Comparison of ENCODE assay signal across 20 cellular contexts in genomic region chr19:35381318-35381717, GRCh38. TPM values are rescaled to one million over a fixed set of nuclear protein-coding genes. Genes with fewer than 3 reads are reported as not detected.
DNase-seq lines count a peak whose midpoint lies in the region; ATAC-seq and TF ChIP-seq lines count a peak whose summit lies in the region.
"Had no signal": no experiment of that assay in that cellular context is flagged by ENCODE, and none has a peak within 500 bp of the region (broad histone marks: within the 10 kb centered on the region; RNA-seq: fewer than 3 reads in every experiment).

No MANE protein-coding gene starts in this region.

- H3K79me2 ChIP-seq in hepatocyte: no peaks in the 10 kb centered on the region

- intact Hi-C loops in right cardiac atrium (cut with DNase I): no loop called here

- no peaks in the 10 kb centered on the region for H3K9me2 ChIP-seq in hepatocyte (replicated peaks; ENCODE audit: insufficient read depth)

- H4K20me1 ChIP-seq in hepatocyte (ENCODE audit: insufficient read depth, poor library complexity, severe bottlenecking): no peaks in the 10 kb centered on the region

- no peak overlapping the region for H3K9ac ChIP-seq in skeletal muscle tissue (ENCODE audit: low read depth in 1 of 3, low read length in 3 of 3)

- DNase-seq in cardiac muscle cell (ENCODE audit: low read depth in 1 of 2, low spot score in 1 of 2): no peak
- no peak for DNase-seq in right cardiac atrium
- no peak for DNase-seq in T-helper 17 cell
- no peak for DNase-seq in hepatocyte (ENCODE audit: low spot score)
- DNase-seq in COLO829 (ENCODE audit: low spot score): no peak
- no peak for DNase-seq in effector memory CD8-positive, alpha-beta T cell
- DNase-seq in NCI-H1048 (lab: John Stamatoyannopoulos, UW): no peak
- DNase-seq: AML-193; CD4-positive, alpha-beta T cell; HCEC 1CT; HFFc6; IMR-90 had no signal

- no peak overlapping the region for H3K4me3 Mint-ChIP-seq in T-helper 17 cell
- H3K4me3 Mint-ChIP-seq in effector memory CD8-positive, alpha-beta T cell: no peak overlapping the region
- H3K4me3 Mint-ChIP-seq: CD4-positive, alpha-beta T cell; GM23338; HFFc6 had no signal

- TF ChIP-seq CTCF in cardiac muscle cell (IDR thresholded peaks at IDR 0.05; ENCODE audit: low read depth, low read length) (no peak), hepatocyte (IDR thresholded peaks at IDR 0.05; ENCODE audit: poor library complexity) (no peak)

- no peaks in the 10 kb centered on the region for H3K27me3 ChIP-seq in cardiac muscle cell
- no peaks in the 10 kb centered on the region for H3K27me3 ChIP-seq in right cardiac atrium (ENCODE audit: control insufficient read depth, insufficient read depth)
- H3K27me3 ChIP-seq in hepatocyte: no peaks in the 10 kb centered on the region
- H3K27me3 ChIP-seq in skeletal muscle tissue (ENCODE audit: control insufficient read depth in 3 of 3, insufficient read depth in 3 of 3, low read length in 3 of 3): peaks cover 0 to 5% (median 5%) of the 10 kb centered on the region in 3 donors

- 59% methylated on average over 3 of the region's 3 CpGs for WGBS in right cardiac atrium
- WGBS in hepatocyte (ENCODE audit: low lambda C conversion rate, missing lambda C conversion rate): 67% methylated on average over 3 of the region's 3 CpGs

- H3K4me2 ChIP-seq in hepatocyte: no peak overlapping the region
- H3K4me2 ChIP-seq: A549, GM23338 had no signal

- H3K9me3 ChIP-seq in cardiac muscle cell (ENCODE audit: low read depth): no peaks in the 10 kb centered on the region
- no peaks in the 10 kb centered on the region for H3K9me3 ChIP-seq in right cardiac atrium (ENCODE audit: control insufficient read depth, low read length)
- no peaks in the 10 kb centered on the region for H3K9me3 ChIP-seq in T-helper 17 cell (ENCODE audit: control insufficient read depth, low read length, poor library complexity, severe bottlenecking)
- peaks cover 4% of the 10 kb centered on the region for H3K9me3 ChIP-seq in hepatocyte (ENCODE audit: low read depth)
- H3K9me3 ChIP-seq in skeletal muscle tissue (ENCODE audit: control insufficient read depth in 3 of 3, low read length in 3 of 3): no peaks in the 10 kb centered on the region

- H3K36me3 ChIP-seq in cardiac muscle cell (no peaks in the 10 kb centered on the region), hepatocyte (replicated peaks; ENCODE audit: insufficient read depth, low read depth) (no peaks in the 10 kb centered on the region), skeletal muscle tissue (ENCODE audit: control insufficient read depth in 3 of 3, insufficient read depth in 3 of 3, low read length in 3 of 3) (no peaks in the 10 kb centered on the region)

- H3K4me3 ChIP-seq in cardiac muscle cell: no peak overlapping the region
- H3K4me3 ChIP-seq in right cardiac atrium (ENCODE audit: low read length): no peak overlapping the region
- H3K4me3 ChIP-seq in hepatocyte: no peak overlapping the region
- no peak overlapping the region for H3K4me3 ChIP-seq in skeletal muscle tissue (ENCODE audit: low read length in 3 of 3)
- H3K4me3 ChIP-seq: A549, GM23338 had no signal

- H3K4me1 Mint-ChIP-seq in T-helper 17 cell: peaks cover 8% of the 10 kb centered on the region
- H3K4me1 Mint-ChIP-seq in effector memory CD8-positive, alpha-beta T cell (ENCODE audit: low read depth in 2 of 2): peaks cover 0 to 2% of the 10 kb centered on the region in 2 donors

- peaks cover 15% of the 10 kb centered on the region for H3K27me3 Mint-ChIP-seq in T-helper 17 cell
- H3K27me3 Mint-ChIP-seq in effector memory CD8-positive, alpha-beta T cell: peaks cover 4 to 39% of the 10 kb centered on the region in 2 donors

- ATAC-seq in right cardiac atrium (no peak), T-helper 17 cell (no peak)
- ATAC-seq in effector memory CD8-positive, alpha-beta T cell (replicated peaks): no peak
- ATAC-seq: GM23338 had no signal

- peak overlapping the region; percentile 32 for H3K27ac Mint-ChIP-seq in T-helper 17 cell
- no peak overlapping the region for H3K27ac Mint-ChIP-seq in effector memory CD8-positive, alpha-beta T cell
- H3K27ac Mint-ChIP-seq: CD4-positive, alpha-beta T cell; GM23338; HFFc6 had no signal

- H2AFZ ChIP-seq in hepatocyte: no peak overlapping the region
- H2AFZ ChIP-seq: GM23338 had no signal

- H3K4me1 ChIP-seq in cardiac muscle cell (ENCODE audit: low read depth): peaks cover 25% of the 10 kb centered on the region
- H3K4me1 ChIP-seq in right cardiac atrium (ENCODE audit: control insufficient read depth, insufficient read depth, low read length): peaks cover 2% of the 10 kb centered on the region
- peaks cover 14% of the 10 kb centered on the region for H3K4me1 ChIP-seq in hepatocyte (ENCODE audit: insufficient read depth)
- peaks cover 0 to 3% (median 0%) of the 10 kb centered on the region in 3 donors for H3K4me1 ChIP-seq in skeletal muscle tissue (ENCODE audit: control insufficient read depth in 3 of 3, insufficient read depth in 3 of 3, low read length in 3 of 3)
- H3K4me1 ChIP-seq: A549 had no signal

- H3K27ac ChIP-seq in cardiac muscle cell (peak overlapping the region; percentile 87), right cardiac atrium (ENCODE audit: low read length) (no peak overlapping the region), hepatocyte (peak overlapping the region; percentile 50), skeletal muscle tissue (ENCODE audit: low read depth, low read length) (peak overlapping the region; percentile 36)
- H3K27ac ChIP-seq: 22Rv1, A549, C4-2B, HL-60 had no signal

- H3K9me3 Mint-ChIP-seq in effector memory CD8-positive, alpha-beta T cell: peaks cover 0 to under 1% of the 10 kb centered on the region in 2 donors

- H3K36me3 Mint-ChIP-seq in T-helper 17 cell (ENCODE audit: low read depth): no peaks in the 10 kb centered on the region
- no peaks in the 10 kb centered on the region for H3K36me3 Mint-ChIP-seq in effector memory CD8-positive, alpha-beta T cell (ENCODE audit: insufficient read depth)

RNA-seq across cellular contexts. Expression of gene GPR42, which starts 10.4 kb away (rescaled TPM):
- total RNA-seq in cardiac muscle cell (0.33 and 0.42 TPM in 2 replicates), right cardiac atrium (not detected), T-helper 17 cell (under 1 TPM in 1 of 2 donors, not detected in 1; 0.20 TPM), hepatocyte (not detected in 2 replicates), skeletal muscle tissue (not detected)
- polyA plus RNA-seq in cardiac muscle cell (0.32 TPM in 1 of 2 replicates, not detected in the other), right cardiac atrium (not detected), hepatocyte (0.17 TPM in 1 of 2 replicates, not detected in the other)
- total RNA-seq: GM23338, HFFc6, HT1080, IMR-90 had no signal
- polyA plus RNA-seq: A549, BJ, GM23338, IMR-90 had no signal

RNA-seq across cellular contexts. Expression of gene FFAR3, which starts 23.1 kb away (rescaled TPM):
- 0.21 TPM in 1 of 2 replicates, not detected in the other for total RNA-seq in cardiac muscle cell
- not detected in 2 replicates for polyA plus RNA-seq in cardiac muscle cell
- under 1 TPM in 1 of 4 donors, not detected in 3; 0.31 TPM for total RNA-seq in right cardiac atrium
- 0.05 TPM for polyA plus RNA-seq in right cardiac atrium
- under 1 TPM; 0.70 to 0.78 TPM for total RNA-seq in T-helper 17 cell
- 0.80 and 1.6 TPM in 2 replicates for total RNA-seq in hepatocyte
- polyA plus RNA-seq in hepatocyte: 2.4 TPM in 1 of 2 replicates, not detected in the other
- not detected for total RNA-seq in skeletal muscle tissue
- total RNA-seq: CD4-positive, alpha-beta T cell; HFFc6; IMR-90 had no signal
- polyA plus RNA-seq: A549, BJ, GM23338, IMR-90 had no signal

RNA-seq across cellular contexts. Expression of gene FFAR1, which starts 33.6 kb away (rescaled TPM):
- not detected in 2 replicates for total RNA-seq in cardiac muscle cell
- 0.11 TPM in 1 of 2 replicates, not detected in the other for polyA plus RNA-seq in cardiac muscle cell
- not detected for total RNA-seq in right cardiac atrium
- polyA plus RNA-seq in right cardiac atrium: not detected
- 1 to 10 TPM in 1 of 2 donors, not detected in 1; 1.4 TPM for total RNA-seq in T-helper 17 cell
- not detected in 2 replicates for total RNA-seq in hepatocyte
- polyA plus RNA-seq in hepatocyte: not detected in 2 replicates
- not detected for total RNA-seq in skeletal muscle tissue
- total RNA-seq: CD4-positive, alpha-beta T cell; GM23338; HFFc6; IMR-90 had no signal
- polyA plus RNA-seq: A549, BJ, GM23338, IMR-90 had no signal

RNA-seq across cellular contexts. Expression of gene CD22, which starts 52.3 kb away (rescaled TPM):
- total RNA-seq in cardiac muscle cell (0.28 and 0.51 TPM in 2 replicates), right cardiac atrium (under 1 TPM; 0.54 to 0.80 (median 0.72) TPM), T-helper 17 cell (10 to 100 TPM in 1 of 2 donors, 1 to 10 TPM in 1; 1.3 to 36.1 TPM), hepatocyte (1.6 and 3.5 TPM in 2 replicates), skeletal muscle tissue (4.7 TPM)
- polyA plus RNA-seq in cardiac muscle cell (0.50 TPM in 1 of 2 replicates, not detected in the other), right cardiac atrium (0.20 TPM), hepatocyte (1.9 TPM in 1 of 2 replicates, not detected in the other)
- polyA plus RNA-seq: BJ had no signal
